ENCODE assay signal across 2 cellular contexts in the genomic region with DNA sequence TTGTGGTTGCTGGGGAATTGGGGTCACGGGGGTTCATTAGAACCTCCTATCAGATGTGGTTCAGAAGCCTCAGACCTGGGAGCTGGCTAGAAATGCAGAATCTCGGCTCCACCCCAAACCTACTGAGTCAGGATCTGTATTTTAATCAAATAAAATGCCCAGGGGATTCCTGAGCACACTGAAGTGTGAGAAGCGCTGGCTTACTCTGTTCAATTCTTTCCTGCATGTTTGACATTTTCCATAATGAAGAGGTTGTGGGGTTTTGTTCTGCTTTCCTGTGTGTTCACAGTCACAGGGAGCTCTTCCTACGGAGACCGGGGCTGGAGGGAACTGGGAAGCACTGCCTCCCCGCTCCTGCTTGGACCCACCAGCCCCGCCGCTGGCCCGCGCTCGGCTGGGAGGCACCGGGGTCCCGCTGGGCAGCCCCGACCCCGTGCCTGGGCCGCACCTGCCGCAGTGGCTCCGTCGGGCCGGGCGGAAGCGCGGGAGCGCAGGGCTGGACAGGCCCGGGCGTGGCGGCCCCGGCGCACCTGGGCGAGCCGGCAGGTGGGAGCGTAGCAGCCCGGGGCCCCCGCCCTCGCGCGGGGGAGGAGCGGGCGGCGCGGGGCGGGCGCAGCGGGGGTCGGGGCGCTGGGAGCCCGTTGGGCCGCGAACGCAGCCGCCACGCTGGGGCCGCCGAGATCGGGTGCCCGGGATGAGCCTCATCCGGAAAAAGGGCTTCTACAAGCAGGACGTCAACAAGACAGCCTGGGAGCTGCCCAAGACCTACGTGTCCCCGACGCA.
TF ChIP-seq lines count a peak whose summit lies in the region.

A gene (plus strand): TSS at position 625 of the 783 bp plus-strand sequence. CDS start 70 bp downstream, at position 695.

TF ChIP-seq in IMR-90, 13 proteins besides CTCF, POLR2A, EP300 and RAD21:
- TF ChIP-seq CEBPB (IDR thresholded peaks at IDR 0.05; ENCODE audit: low read depth, low read length), result no peak
- TF ChIP-seq RCOR1 (IDR thresholded peaks at IDR 0.05; ENCODE audit: insufficient replicate concordance, low read length), result no peak
- TF ChIP-seq NFE2L2 (IDR thresholded peaks at IDR 0.05; ENCODE audit: low read depth, low read length), result no peak
- TF ChIP-seq BHLHE40 (IDR thresholded peaks at IDR 0.05; ENCODE audit: low read depth, low read length), result no peak
- TF ChIP-seq SMC3 (IDR thresholded peaks at IDR 0.05; ENCODE audit: low read depth, low read length), result no peak
- TF ChIP-seq CHD1 (IDR thresholded peaks at IDR 0.05; ENCODE audit: low read depth, low read length), result no peak
- TF ChIP-seq, protein P1, sequence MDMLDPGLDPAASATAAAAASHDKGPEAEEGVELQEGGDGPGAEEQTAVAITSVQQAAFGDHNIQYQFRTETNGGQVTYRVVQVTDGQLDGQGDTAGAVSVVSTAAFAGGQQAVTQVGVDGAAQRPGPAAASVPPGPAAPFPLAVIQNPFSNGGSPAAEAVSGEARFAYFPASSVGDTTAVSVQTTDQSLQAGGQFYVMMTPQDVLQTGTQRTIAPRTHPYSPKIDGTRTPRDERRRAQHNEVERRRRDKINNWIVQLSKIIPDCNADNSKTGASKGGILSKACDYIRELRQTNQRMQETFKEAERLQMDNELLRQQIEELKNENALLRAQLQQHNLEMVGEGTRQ (IDR thresholded peaks at IDR 0.05; ENCODE audit: low read depth, low read length), result no peak
- no peak for TF ChIP-seq RFX5 (IDR thresholded peaks at IDR 0.05; ENCODE audit: low read depth, low read length)
- TF ChIP-seq MXI1 (IDR thresholded peaks at IDR 0.05; ENCODE audit: borderline replicate concordance, low read depth, low read length), result no peak
- no peak for TF ChIP-seq MAFK (IDR thresholded peaks at IDR 0.05; ENCODE audit: low read depth, low read length)
- TF ChIP-seq FOS (IDR thresholded peaks at IDR 0.05; ENCODE audit: low read depth, low read length), result no peak
- TF ChIP-seq, protein P2, sequence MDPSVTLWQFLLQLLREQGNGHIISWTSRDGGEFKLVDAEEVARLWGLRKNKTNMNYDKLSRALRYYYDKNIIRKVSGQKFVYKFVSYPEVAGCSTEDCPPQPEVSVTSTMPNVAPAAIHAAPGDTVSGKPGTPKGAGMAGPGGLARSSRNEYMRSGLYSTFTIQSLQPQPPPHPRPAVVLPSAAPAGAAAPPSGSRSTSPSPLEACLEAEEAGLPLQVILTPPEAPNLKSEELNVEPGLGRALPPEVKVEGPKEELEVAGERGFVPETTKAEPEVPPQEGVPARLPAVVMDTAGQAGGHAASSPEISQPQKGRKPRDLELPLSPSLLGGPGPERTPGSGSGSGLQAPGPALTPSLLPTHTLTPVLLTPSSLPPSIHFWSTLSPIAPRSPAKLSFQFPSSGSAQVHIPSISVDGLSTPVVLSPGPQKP (IDR thresholded peaks at IDR 0.05; ENCODE audit: borderline replicate concordance, low read depth, low read length), result no peak
- no peak for TF ChIP-seq MAZ (IDR thresholded peaks at IDR 0.05; ENCODE audit: borderline replicate concordance, low read depth, low read length)
TF ChIP-seq in IMR-90: peak in this region for 0.

TF ChIP-seq in HEK293T, 16 proteins besides CTCF, POLR2A, EP300 and RAD21:
- TF ChIP-seq FOXK2 (IDR thresholded peaks at IDR 0.05), result no peak
- TF ChIP-seq ZNF384 (IDR thresholded peaks at IDR 0.05), result no peak
TF ChIP-seq in HEK293T: peak in this region for 0.
